21 cellular contexts compared by ENCODE assay signal in the genomic region with DNA sequence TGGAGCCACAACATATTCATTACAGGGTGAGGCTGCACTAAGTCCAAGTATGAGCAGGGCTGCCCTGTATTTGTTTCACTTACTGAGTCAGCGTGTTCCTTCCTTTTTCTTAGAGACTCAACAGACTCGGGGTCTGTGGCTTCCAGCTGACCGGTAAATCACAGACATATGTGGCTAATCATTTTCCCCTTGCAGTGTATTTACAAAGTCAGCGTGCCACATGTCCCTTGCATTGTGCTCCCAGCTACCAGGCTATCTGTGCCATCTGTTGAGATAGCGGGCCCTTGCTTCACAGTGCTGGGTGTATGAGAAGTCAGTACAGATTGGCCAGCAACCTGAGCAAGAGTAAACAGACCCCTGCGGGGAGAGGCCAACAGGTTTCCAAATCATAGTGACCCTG.
A peak's percentile ranks its signal among the peaks of the same experiment; 100 is the strongest.
DNase-seq lines count a peak whose midpoint lies in the region; ATAC-seq and TF ChIP-seq lines count a peak whose summit lies in the region.
"Had no signal": no experiment of that assay in that cellular context is flagged by ENCODE, and none has a peak within 500 bp of the region (broad histone marks: within the 10 kb centered on the region; RNA-seq: fewer than 3 reads in every experiment).

No MANE protein-coding gene starts in this region.

- TF ChIP-seq CTCF in WERI-Rb-1 (IDR thresholded peaks at IDR 0.05; ENCODE audit: low read depth, low read length): no peak
- no peak for TF ChIP-seq CTCF in type B pancreatic cell (conservative IDR thresholded peaks at IDR 0.05)
- TF ChIP-seq CTCF in gastrocnemius medialis (IDR thresholded peaks at IDR 0.05 in 4 of 5, conservative IDR thresholded peaks at IDR 0.05 in 1 of 5): no peak

- no peak for ATAC-seq in GM21737 (IDR thresholded peaks at IDR 0.05; ENCODE audit: unreplicated experiment)
- ATAC-seq in HG03097 (IDR thresholded peaks at IDR 0.05; ENCODE audit: low FRiP score, unreplicated experiment): no peak
- ATAC-seq in gastrocnemius medialis: no peak
- ATAC-seq: activated CD8-positive, alpha-beta T cell treated with anti-CD3 and anti-CD28 coated beads for 36 hours; natural killer cell treated with Interleukin-12 subunit alpha and Interleukin-12 subunit beta and Interleukin-15 and Interleukin-18, amount 100 ng/mL, for 72 hours; sciatic nerve had no signal

- H3K27me3 ChIP-seq in WERI-Rb-1 (ENCODE audit: insufficient read depth, low read depth, severe bottlenecking) (no peaks in the 10 kb centered on the region), gastrocnemius medialis (no peaks in the 10 kb centered on the region)
- H3K27me3 ChIP-seq: transverse colon had no signal

- no peak overlapping the region for H3K4me3 Mint-ChIP-seq in type B pancreatic cell
- H3K4me3 Mint-ChIP-seq: activated CD8-positive, alpha-beta T cell treated with anti-CD3 and anti-CD28 coated beads for 36 hours; activated naive CD4-positive, alpha-beta T cell treated with anti-CD3 and anti-CD28 coated beads for 36 hours; natural killer cell treated with Interleukin-12 subunit alpha and Interleukin-12 subunit beta and Interleukin-15 and Interleukin-18, amount 100 ng/mL, for 72 hours had no signal

- H3K27ac Mint-ChIP-seq in type B pancreatic cell: peak overlapping the region; percentile 26
- H3K27ac Mint-ChIP-seq: activated CD8-positive, alpha-beta T cell treated with anti-CD3 and anti-CD28 coated beads for 36 hours; activated naive CD4-positive, alpha-beta T cell treated with anti-CD3 and anti-CD28 coated beads for 36 hours; natural killer cell treated with Interleukin-12 subunit alpha and Interleukin-12 subunit beta and Interleukin-15 and Interleukin-18, amount 100 ng/mL, for 72 hours had no signal

- no peak overlapping the region for H3K4me3 ChIP-seq in WERI-Rb-1 (ENCODE audit: low read depth, low read length)
- no peak overlapping the region for H3K4me3 ChIP-seq in gastrocnemius medialis
- H3K4me3 ChIP-seq: GM23248, transverse colon had no signal

- peak; percentile 11 for DNase-seq in NCI-H2227 (lab: John Stamatoyannopoulos, UW; ENCODE audit: unreplicated experiment)
- no peak for DNase-seq in NCI-H2227 treated with DMSO at 0.1 percent for 48 hours (lab: John Stamatoyannopoulos, UW)
- peak; percentile 92 for DNase-seq in NCI-H69 (lab: John Stamatoyannopoulos, UW)
- DNase-seq in WERI-Rb-1: peak; percentile 32
- no peak for DNase-seq in type B pancreatic cell (ENCODE audit: extremely low spot score, unreplicated experiment)
- no peak for DNase-seq in gastrocnemius medialis
- DNase-seq: activated CD4-positive, CD25-positive, alpha-beta regulatory T cell treated with anti-CD3 and anti-CD28 coated beads, Interleukin-2, amount 50 U/mL, for 72 hours; activated CD8-positive, alpha-beta T cell treated with anti-CD3 and anti-CD28 coated beads for 36 hours; activated naive CD4-positive, alpha-beta T cell treated with anti-CD3 and anti-CD28 coated beads for 36 hours; activated T-cell treated with anti-CD3 and anti-CD28 coated beads, Interleukin-2, amount 50 U/mL, for 1 hour; anterior cingulate cortex; GM23248; hypothalamus; NCI-H1436 treated with DMSO at 0.1 percent for 48 hours; NCI-H226; T-helper 9 cell; transverse colon had no signal

- peaks cover 26% of the 10 kb centered on the region for H3K4me1 Mint-ChIP-seq in type B pancreatic cell (ENCODE audit: unreplicated experiment)

- intact Hi-C loops in gastrocnemius medialis (cut with DNase I; ENCODE audit: low total_unique reads): no loop called here

- H3K36me3 Mint-ChIP-seq in type B pancreatic cell: no peaks in the 10 kb centered on the region
- H3K36me3 Mint-ChIP-seq: natural killer cell treated with Interleukin-12 subunit alpha and Interleukin-12 subunit beta and Interleukin-15 and Interleukin-18, amount 100 ng/mL, for 72 hours had no signal

- H3K27ac ChIP-seq in WERI-Rb-1: no peak overlapping the region
- H3K27ac ChIP-seq in gastrocnemius medialis: no peak overlapping the region
- H3K27ac ChIP-seq: GM23248, transverse colon had no signal

- in situ Hi-C loops in gastrocnemius medialis (cut with MboI; ENCODE audit: low sequenced_read_pairs in 4 of 4): no loop called here

- peaks cover 4% of the 10 kb centered on the region for H3K9me3 Mint-ChIP-seq in type B pancreatic cell
- H3K9me3 Mint-ChIP-seq: activated naive CD4-positive, alpha-beta T cell treated with anti-CD3 and anti-CD28 coated beads for 36 hours had no signal

- H3K27me3 Mint-ChIP-seq in type B pancreatic cell: peaks cover 8% of the 10 kb centered on the region
- H3K27me3 Mint-ChIP-seq: activated CD8-positive, alpha-beta T cell treated with anti-CD3 and anti-CD28 coated beads for 36 hours; natural killer cell treated with Interleukin-12 subunit alpha and Interleukin-12 subunit beta and Interleukin-15 and Interleukin-18, amount 100 ng/mL, for 72 hours had no signal

- TF ChIP-seq POLR2A in gastrocnemius medialis (IDR thresholded peaks at IDR 0.05): no peak

- H3K36me3 ChIP-seq in WERI-Rb-1 (no peaks in the 10 kb centered on the region), gastrocnemius medialis (no peaks in the 10 kb centered on the region)
- H3K36me3 ChIP-seq: transverse colon had no signal

- no peaks in the 10 kb centered on the region for H3K4me1 ChIP-seq in gastrocnemius medialis
- H3K4me1 ChIP-seq: transverse colon had no signal

- H3K9me3 ChIP-seq in WERI-Rb-1 (ENCODE audit: severe bottlenecking): no peaks in the 10 kb centered on the region
- H3K9me3 ChIP-seq in gastrocnemius medialis: no peaks in the 10 kb centered on the region
- H3K9me3 ChIP-seq: transverse colon had no signal

Comparison
In these comparisons a context has a peak if more than half of its experiments do, and no peak if none do; other contexts are left out.
1. DNase-seq: peak in NCI-H2227 (single experiment), NCI-H69 (single experiment) and WERI-Rb-1 (single experiment); none in NCI-H2227 treated with DMSO at 0.1 percent for 48 hours (single experiment), type B pancreatic cell (single experiment) and gastrocnemius medialis (0 of 2).